Comparison of ENCODE assay signal across 8 cellular contexts in the genomic region with DNA sequence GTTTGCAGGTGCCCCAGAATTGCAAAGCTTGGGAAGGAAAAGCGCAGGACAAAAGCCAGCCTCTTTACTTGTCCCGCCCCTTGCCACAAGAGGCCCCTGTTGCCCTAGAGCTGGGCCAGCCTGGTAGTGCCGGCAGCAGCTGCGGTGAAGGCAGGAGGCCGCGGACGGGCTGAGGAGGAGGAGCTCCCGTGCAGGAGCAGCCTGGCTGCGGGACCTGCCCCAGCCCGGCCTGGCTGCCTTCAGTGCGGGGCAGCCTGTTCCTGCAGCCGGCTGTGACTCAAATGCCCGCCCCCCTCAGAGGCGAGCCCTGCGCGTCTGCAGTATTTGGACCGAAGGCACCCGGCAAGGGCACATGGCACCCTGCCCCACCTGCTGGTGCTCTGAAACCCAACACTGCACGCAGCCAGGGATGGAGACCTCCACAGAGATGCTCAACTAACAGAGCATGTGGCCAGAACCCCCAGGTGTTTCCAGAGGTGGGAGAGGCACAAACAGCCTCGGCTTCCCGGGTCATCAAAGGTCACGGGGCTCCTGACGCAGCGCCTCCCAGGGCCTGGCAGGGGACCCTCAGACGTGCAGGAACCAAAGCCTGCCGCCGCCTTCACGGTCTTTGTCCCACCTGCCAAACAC. TPM values are rescaled to one million over a fixed set of nuclear protein-coding genes. Genes with fewer than 3 reads are reported as not detected.
A peak's percentile ranks its signal among the peaks of the same experiment; 100 is the strongest.
DNase-seq lines count a peak whose midpoint lies in the region; ATAC-seq, FAIRE-seq and TF ChIP-seq lines count a peak whose summit lies in the region.

No MANE protein-coding gene starts in this region.

- CTCF ChIA-PET in AG04449 (lab: Yijun Ruan, JAX) = interaction anchor here (0.7 to 2.5 kb wide), 10 partner anchors 10 to 269 kb away, joined by 3 to 15 read pairs (median 4); partner anchors contain the start of gene NAXD
- CTCF ChIA-PET in activated naive CD4-positive, alpha-beta T cell treated with anti-CD3 and anti-CD28 coated beads for 36 hours (lab: Charles Lee) = interaction anchor here (0.6 to 1.8 kb wide), 7 partner anchors 18 to 239 kb away, joined by 3 to 6 read pairs (median 3); no protein-coding TSS in a partner anchor

- no peaks in the 10 kb centered on the region for H3K27me3 Mint-ChIP-seq in activated naive CD4-positive, alpha-beta T cell treated with anti-CD3 and anti-CD28 coated beads for 36 hours (ENCODE audit: low read depth)

- no peak overlapping the region for H4K12ac ChIP-seq in trophoblast cell (ENCODE audit: low read depth, low read length)

- H3K9me3 Mint-ChIP-seq in activated naive CD4-positive, alpha-beta T cell treated with anti-CD3 and anti-CD28 coated beads for 36 hours = no peaks in the 10 kb centered on the region

- H3K14ac ChIP-seq in trophoblast cell (ENCODE audit: low read length) = no peak overlapping the region

- H3K18ac ChIP-seq in trophoblast cell (ENCODE audit: low read length) = no peak overlapping the region

- H3K4me3 ChIP-seq in AG04449 (ENCODE audit: low read depth, low read length) (no peak overlapping the region), trophoblast cell (ENCODE audit: low read depth, low read length) (no peak overlapping the region)

- no CpG with 5 or more reads among the region's 28 CpGs for WGBS in trophoblast cell (ENCODE audit: extremely low coverage, insufficient coverage, insufficient read length)

- H2BK5ac ChIP-seq in trophoblast cell (ENCODE audit: low read depth, low read length, poor library complexity) = no peak overlapping the region

- H3K79me1 ChIP-seq in trophoblast cell (ENCODE audit: low read length) = no peaks in the 10 kb centered on the region

- H3K36me3 Mint-ChIP-seq in activated naive CD4-positive, alpha-beta T cell treated with anti-CD3 and anti-CD28 coated beads for 36 hours (ENCODE audit: low read depth) = peaks cover 12% of the 10 kb centered on the region

- no peaks in the 10 kb centered on the region for H3K9me3 ChIP-seq in trophoblast cell (ENCODE audit: insufficient read depth, low read depth, low read length)

- POLR2A ChIA-PET in AG04449 (lab: Yijun Ruan, JAX) = interaction anchor here (0.5 to 1.3 kb wide), 2 partner anchors 70 to 83 kb away, joined by 3 read pairs; no protein-coding TSS in a partner anchor

- intact Hi-C loops in activated naive CD4-positive, alpha-beta T cell treated with anti-CD3 and anti-CD28 coated beads for 36 hours (cut with micrococcal nuclease) = loop anchor here (1.0 kb wide), 1 partner anchor 174 kb away; no protein-coding TSS in a partner anchor
- intact Hi-C loops in Right ventricle myocardium superior (cut with DNase I) = no loop called here

- DNase-seq in AG04449 (ENCODE audit: low read depth, low spot score) (peak; percentile 10), NCI-H460 (ENCODE audit: extremely low read depth, low read depth) (peak; percentile 28), Right ventricle myocardium superior (peak; percentile 77), trophoblast cell (peak; percentile 57 to 78), HTR-8/SVneo (ENCODE audit: insufficient read length, low spot score) (no peak)
- peak; percentile 63 for DNase-seq in activated naive CD4-positive, alpha-beta T cell treated with anti-CD3 and anti-CD28 coated beads for 36 hours

- ATAC-seq in GM18499 (IDR thresholded peaks at IDR 0.05; ENCODE audit: insufficient read depth, unreplicated experiment) (peak; percentile 54), HG02840 (IDR thresholded peaks at IDR 0.05; ENCODE audit: low FRiP score, unreplicated experiment) (peak; percentile 64), Right ventricle myocardium superior (ENCODE audit: poor library complexity) (peak; percentile 78)

- no peak overlapping the region for H3K27ac ChIP-seq in trophoblast cell (ENCODE audit: low read depth, low read length)

- FAIRE-seq in HTR-8/SVneo (lab: Jason Lieb, UNC) = no peak

- H3K27me3 ChIP-seq in trophoblast cell (ENCODE audit: insufficient read depth, low read length) = no peaks in the 10 kb centered on the region

- peak; percentile 57 for TF ChIP-seq CTCF in AG04449 (IDR thresholded peaks at IDR 0.05; ENCODE audit: insufficient read depth, low read length, missing control alignments)

- no peak overlapping the region for H4K91ac ChIP-seq in trophoblast cell (ENCODE audit: low read depth, low read length)

- H3K79me2 ChIP-seq in trophoblast cell (ENCODE audit: control insufficient read depth, insufficient read depth, low read length, poor library complexity) = no peaks in the 10 kb centered on the region

- H2BK12ac ChIP-seq in trophoblast cell (ENCODE audit: low read length) = no peak overlapping the region

- no peak overlapping the region for H3K27ac Mint-ChIP-seq in activated naive CD4-positive, alpha-beta T cell treated with anti-CD3 and anti-CD28 coated beads for 36 hours

- H3K23ac ChIP-seq in trophoblast cell (ENCODE audit: low read length) = no peak overlapping the region

- H2AK5ac ChIP-seq in trophoblast cell (ENCODE audit: low read length) = no peak overlapping the region

- H2BK120ac ChIP-seq in trophoblast cell (ENCODE audit: insufficient read depth, low read length, poor library complexity) = no peak overlapping the region

- no peak overlapping the region for H3K4ac ChIP-seq in trophoblast cell (ENCODE audit: low read depth, low read length)

- H3K9ac ChIP-seq in trophoblast cell (ENCODE audit: low read length) = no peak overlapping the region

- H3K4me2 ChIP-seq in trophoblast cell (ENCODE audit: low read length) = no peak overlapping the region

- peaks cover 0 to 5% of the 10 kb centered on the region in 2 experiments for H3K4me1 ChIP-seq in trophoblast cell (ENCODE audit: control insufficient read depth in 1 of 2, insufficient read depth in 2 of 2, low read length in 2 of 2)

- peaks cover 49 to 55% of the 10 kb centered on the region in 2 experiments for H3K36me3 ChIP-seq in trophoblast cell (ENCODE audit: control insufficient read depth in 1 of 2, insufficient read depth in 2 of 2, low read length in 2 of 2)

- H4K8ac ChIP-seq in trophoblast cell (ENCODE audit: low read depth, low read length) = no peak overlapping the region

- H3K4me1 Mint-ChIP-seq in activated naive CD4-positive, alpha-beta T cell treated with anti-CD3 and anti-CD28 coated beads for 36 hours (ENCODE audit: low read depth) = no peaks in the 10 kb centered on the region

- H2AFZ ChIP-seq in trophoblast cell (ENCODE audit: insufficient read depth, low read length, poor library complexity) = no peak overlapping the region

- no peak overlapping the region for H3K4me3 Mint-ChIP-seq in activated naive CD4-positive, alpha-beta T cell treated with anti-CD3 and anti-CD28 coated beads for 36 hours

RNA-seq across cellular contexts. Expression of gene NAXD, which starts 29.7 kb away (rescaled TPM):
- total RNA-seq in NCI-H460 (2014; rRNA removed; shearing (Covaris generic)) = 20.9 and 21.5 TPM in 2 replicates
- polyA plus RNA-seq in NCI-H460 (2014; cell fraction: nucleus; rRNA removed) = 37.9 and 53.9 TPM in 2 replicates
- 10 to 100 TPM; 20.8 to 23.3 TPM for total RNA-seq in activated naive CD4-positive, alpha-beta T cell treated with anti-CD3 and anti-CD28 coated beads for 36 hours
- 27.6 TPM for total RNA-seq in Right ventricle myocardium superior
- polyA plus RNA-seq in trophoblast cell (2013) = 20.5 TPM in 2 replicates
